In genomic region chr9:13992136-13992798, GRCh38 we compare ENCODE assay signal across 18 cellular contexts.
DNase-seq lines count a peak whose midpoint lies in the region; TF ChIP-seq lines count a peak whose summit lies in the region.
"Had no signal": no experiment of that assay in that cellular context is flagged by ENCODE, and none has a peak within 500 bp of the region (broad histone marks: within the 10 kb centered on the region; RNA-seq: fewer than 3 reads in every experiment).

No MANE protein-coding gene starts in this region.

- CTCF ChIA-PET in HEK293 (lab: Yijun Ruan, JAX) = no interaction called here

- H3K4me3 Mint-ChIP-seq in progenitor cell of endocrine pancreas (ENCODE audit: low read depth) = no peak overlapping the region
- H3K4me3 Mint-ChIP-seq: activated CD4-positive, alpha-beta memory T cell treated with anti-CD3 and anti-CD28 coated beads for 36 hours; activated naive CD4-positive, alpha-beta T cell treated with anti-CD3 and anti-CD28 coated beads for 36 hours had no signal

- no peaks in the 10 kb centered on the region for H3K27me3 Mint-ChIP-seq in progenitor cell of endocrine pancreas
- H3K27me3 Mint-ChIP-seq: activated CD4-positive, alpha-beta memory T cell treated with anti-CD3 and anti-CD28 coated beads for 36 hours had no signal

- DNase-seq in NCI-H345 treated with DMSO at 0.1 percent for 48 hours (lab: John Stamatoyannopoulos, UW; ENCODE audit: unreplicated experiment) = peak; percentile 95
- DNase-seq in dermis microvascular lymphatic vessel endothelial cell (ENCODE audit: low read depth in 2 of 2) = peak; percentile 25 to 29
- no peak for DNase-seq in progenitor cell of endocrine pancreas (ENCODE audit: low spot score, unreplicated experiment)
- DNase-seq in NOMO-1 (lab: John Stamatoyannopoulos, UW; ENCODE audit: unreplicated experiment in 2 of 2) = no peak
- no peak for DNase-seq in nucleus accumbens (lab: John Stamatoyannopoulos, UW)
- no peak for DNase-seq in stimulated activated CD4-positive, alpha-beta T cell treated with anti-CD3 and anti-CD28 coated beads, Interleukin-4, amount 100 ng/mL, for 4 hours
- DNase-seq: activated CD4-positive, alpha-beta memory T cell treated with anti-CD3 and anti-CD28 coated beads for 36 hours; activated naive CD4-positive, alpha-beta T cell treated with anti-CD3 and anti-CD28 coated beads for 36 hours; aorta; cortex of kidney; lower lobe of right lung; stimulated activated CD4-positive, alpha-beta T cell treated with anti-CD3 and anti-CD28 coated beads, Interleukin-4, amount 100 ng/mL, for 1 hour had no signal

- no peaks in the 10 kb centered on the region for H3K36me3 Mint-ChIP-seq in progenitor cell of endocrine pancreas (ENCODE audit: insufficient read depth)
- H3K36me3 Mint-ChIP-seq: activated CD4-positive, alpha-beta memory T cell treated with anti-CD3 and anti-CD28 coated beads for 36 hours had no signal

- no peak overlapping the region for H3K4me3 ChIP-seq in HEK293 (ENCODE audit: low read depth, low read length)
- H3K4me3 ChIP-seq: K562, lower lobe of right lung, skin epidermis had no signal

- peaks cover 11% of the 10 kb centered on the region for H3K4me1 ChIP-seq in HEK293 (ENCODE audit: control insufficient read depth, insufficient read depth, low read length)
- H3K4me1 ChIP-seq: lower lobe of right lung, parathyroid adenoma had no signal

- TF ChIP-seq CTCF in HEK293 (tag by site-specific recombination; IDR thresholded peaks at IDR 0.05) = no peak
- no peak for TF ChIP-seq CTCF in progenitor cell of endocrine pancreas (IDR thresholded peaks at IDR 0.05; ENCODE audit: unreplicated experiment)

- H3K27ac ChIP-seq in HEK293 (ENCODE audit: extremely low read depth, low read depth, low read length) = peak overlapping the region; percentile 57
- H3K27ac ChIP-seq: epithelial cell of prostate, lower lobe of right lung, parathyroid adenoma, skin epidermis, VCaP had no signal

- POLR2A ChIA-PET in HEK293 (lab: Yijun Ruan, JAX) = interaction anchor here (0.7 kb wide), 1 partner anchor 135 kb away, joined by 4 read pairs; no protein-coding TSS in a partner anchor

- peaks cover 6% of the 10 kb centered on the region for H3K9me3 Mint-ChIP-seq in progenitor cell of endocrine pancreas (ENCODE audit: low read depth)
- H3K9me3 Mint-ChIP-seq: activated CD4-positive, alpha-beta memory T cell treated with anti-CD3 and anti-CD28 coated beads for 36 hours had no signal

- peaks cover 9% of the 10 kb centered on the region for H3K4me1 Mint-ChIP-seq in progenitor cell of endocrine pancreas (ENCODE audit: low read depth)

- no peaks in the 10 kb centered on the region for H3K9me3 ChIP-seq in HEK293 (ENCODE audit: control insufficient read depth, insufficient read depth, low read depth, low read length)
- H3K9me3 ChIP-seq: lower lobe of right lung had no signal

- peak overlapping the region; percentile 69 for H3K27ac Mint-ChIP-seq in progenitor cell of endocrine pancreas
- H3K27ac Mint-ChIP-seq: activated CD4-positive, alpha-beta memory T cell treated with anti-CD3 and anti-CD28 coated beads for 36 hours; activated naive CD4-positive, alpha-beta T cell treated with anti-CD3 and anti-CD28 coated beads for 36 hours had no signal

- no peaks in the 10 kb centered on the region for H3K36me3 ChIP-seq in HEK293 (ENCODE audit: control insufficient read depth in 2 of 2, insufficient read depth in 1 of 2, low read length in 2 of 2)
- H3K36me3 ChIP-seq: lower lobe of right lung had no signal

TF ChIP-seq in HEK293, 187 proteins besides CTCF, POLR2A, EP300 and RAD21:
- TF ChIP-seq OSR2 (tag by site-specific recombination; IDR thresholded peaks at IDR 0.05) = no peak
- peak; percentile 82 for TF ChIP-seq TRIM28 (IDR thresholded peaks at IDR 0.05; ENCODE audit: borderline replicate concordance, low read length)
- 0 out of 2 replicates have a peak, but pooled peaks have one; percentile 16 for TF ChIP-seq TCF7L2 (IDR thresholded peaks at IDR 0.05; ENCODE audit: borderline replicate concordance, low read depth, low read length)
- no peak for TF ChIP-seq ZNF341 (tag by site-specific recombination; IDR thresholded peaks at IDR 0.05; ENCODE audit: low read depth)

Comparison
In these comparisons a context has a peak if more than half of its experiments do, and no peak if none do; other contexts are left out.
1. DNase-seq: peak in NCI-H345 treated with DMSO at 0.1 percent for 48 hours (single experiment) and dermis microvascular lymphatic vessel endothelial cell (2 of 2); none in progenitor cell of endocrine pancreas (single experiment), NOMO-1 (0 of 2), nucleus accumbens (0 of 56) and stimulated activated CD4-positive, alpha-beta T cell treated with anti-CD3 and anti-CD28 coated beads, Interleukin-4, amount 100 ng/mL, for 4 hours (0 of 2).